In the genomic region with DNA sequence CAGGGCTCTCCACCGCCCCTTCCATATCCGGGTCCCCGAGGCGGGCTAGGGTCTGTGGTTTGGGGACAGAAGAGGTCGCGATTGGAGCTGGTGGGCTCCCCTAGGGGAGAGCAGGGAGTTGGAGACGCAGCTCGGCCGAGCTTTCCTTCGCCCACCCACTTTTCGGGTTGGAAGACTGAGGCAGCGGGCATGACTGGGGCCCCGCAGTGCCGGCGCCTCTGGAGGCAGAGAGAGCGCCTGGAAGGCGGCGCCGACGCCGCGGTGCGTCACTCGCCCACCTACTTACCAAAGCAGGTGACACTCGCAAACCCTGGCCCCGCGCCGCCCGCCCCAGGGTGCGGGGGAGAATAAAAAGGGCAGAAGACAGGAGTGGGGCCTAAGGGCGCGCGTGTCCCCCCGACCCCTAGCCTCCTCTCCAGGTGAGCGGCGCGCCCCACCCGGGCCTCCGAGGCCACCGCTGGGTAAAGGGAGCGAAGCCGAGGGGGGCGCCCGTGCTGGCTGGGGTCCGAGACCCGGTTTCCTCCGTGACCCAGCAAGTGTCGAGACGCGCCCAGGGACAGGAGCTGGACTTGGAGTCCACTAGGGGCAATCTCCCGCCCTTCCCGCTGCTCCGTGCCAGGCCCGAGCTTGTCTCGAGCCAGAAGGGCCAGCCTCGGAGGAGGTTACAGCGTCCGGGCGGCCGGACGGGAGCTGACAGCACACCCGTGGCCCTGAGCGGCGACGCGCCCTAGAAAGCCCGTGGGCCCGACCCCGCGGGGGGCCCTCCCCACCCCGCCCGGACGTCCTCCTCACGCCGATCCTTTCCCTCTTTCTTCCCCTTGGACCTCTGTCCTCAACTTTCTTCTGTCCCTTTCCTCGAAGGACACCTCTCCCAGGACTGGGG, we compare ENCODE assay signal across 8 cellular contexts. TPM values are rescaled to one million over a fixed set of nuclear protein-coding genes. Genes with fewer than 3 reads are reported as not detected.
A peak's percentile ranks its signal among the peaks of the same experiment; 100 is the strongest.
DNase-seq lines count a peak whose midpoint lies in the region; ATAC-seq and TF ChIP-seq lines count a peak whose summit lies in the region.

No MANE protein-coding gene starts in this region.

- WGBS in esophagus squamous epithelium, 2 donors, result 2% methylated on average over 14 of the region's 76 CpGs; no CpG with 5 or more reads in 1 of the 2 donors

- H3K4me1 ChIP-seq in esophagus squamous epithelium (peaks cover 18 to 37% (median 20%) of the 10 kb centered on the region in 3 donors), thoracic aorta (ENCODE audit: control insufficient read depth in 1 of 2, low read depth in 2 of 2) (peaks cover 17 to 25% of the 10 kb centered on the region in 2 donors)

- H3K9me3 ChIP-seq in esophagus squamous epithelium (no peaks in the 10 kb centered on the region), thoracic aorta (no peaks in the 10 kb centered on the region)

- DNase-seq in HCEC 1CT, result peak; percentile 44
- DNase-seq in NAMALWA (ENCODE audit: low spot score), result peak; percentile 65
- peak; percentile 69 for DNase-seq in activated T-cell treated with anti-CD3 and anti-CD28 coated beads for 48 hours (ENCODE audit: low read depth)
- DNase-seq in esophagus squamous epithelium (lab: John Stamatoyannopoulos, UW), result no peak
- DNase-seq in nucleus accumbens (lab: John Stamatoyannopoulos, UW), result peak in 38 of 56 donors; percentile 18 to 79 (median 54)
- DNase-seq in thoracic aorta (ENCODE audit: low spot score), result no peak
- DNase-seq in OCI-M1 (lab: John Stamatoyannopoulos, UW), result no peak

- no peak for TF ChIP-seq POLR2A in esophagus squamous epithelium (IDR thresholded peaks at IDR 0.05)

- ATAC-seq in thoracic aorta (ENCODE audit: insufficient number of reproducible peaks, low FRiP score, low read depth), result no peak

- H3K36me3 ChIP-seq in esophagus squamous epithelium (no peaks in the 10 kb centered on the region), thoracic aorta (no peaks in the 10 kb centered on the region)

- intact Hi-C loops in esophagus squamous epithelium (cut with DNase I), result no loop called here

- TF ChIP-seq CTCF in GM12875 (IDR thresholded peaks at IDR 0.05; ENCODE audit: borderline replicate concordance, insufficient read depth, low read depth, low read length), result no peak
- no peak for TF ChIP-seq CTCF in esophagus squamous epithelium (IDR thresholded peaks at IDR 0.05)
- peak; percentile 34 for TF ChIP-seq CTCF in thoracic aorta (IDR thresholded peaks at IDR 0.05)

- H3K4me3 ChIP-seq in GM12875 (ENCODE audit: low read depth, low read length) (peak overlapping the region; percentile 66), esophagus squamous epithelium (peak overlapping the region; percentile 49 to 71 (median 61)), thoracic aorta (peak overlapping the region; percentile 89)

- peaks cover 0 to 23% (median 0%) of the 10 kb centered on the region in 4 donors for H3K27me3 ChIP-seq in esophagus squamous epithelium
- H3K27me3 ChIP-seq in thoracic aorta (replicated peaks; ENCODE audit: insufficient read depth), result no peaks in the 10 kb centered on the region

- H3K27ac ChIP-seq in esophagus squamous epithelium (peak overlapping the region; percentile 45 to 86 (median 84)), thoracic aorta (peak overlapping the region; percentile 88 to 89)

RNA-seq across cellular contexts. Expression of gene GRID1, which starts 34.4 kb away (rescaled TPM):
- total RNA-seq in esophagus squamous epithelium, result 1 to 10 TPM in 1 of 4 donors, under 1 TPM in 3; 0.03 to 2.7 (median 0.49) TPM
- under 1 TPM; 0.27 to 0.85 TPM for total RNA-seq in thoracic aorta

Comparison
In these comparisons a context has a peak if more than half of its experiments do, and no peak if none do; other contexts are left out.
1. DNase-seq: peak in HCEC 1CT (single experiment), NAMALWA (single experiment), activated T-cell treated with anti-CD3 and anti-CD28 coated beads for 48 hours (single experiment) and nucleus accumbens (38 of 56); none in esophagus squamous epithelium (single experiment), thoracic aorta (single experiment) and OCI-M1 (single experiment).
2. Peak in every context shown above with its lines, with median percentiles within 50 percentile points of each other: H3K4me3 ChIP-seq.